Comparison of ENCODE assay signal across 1 cellular context in the genomic region with DNA sequence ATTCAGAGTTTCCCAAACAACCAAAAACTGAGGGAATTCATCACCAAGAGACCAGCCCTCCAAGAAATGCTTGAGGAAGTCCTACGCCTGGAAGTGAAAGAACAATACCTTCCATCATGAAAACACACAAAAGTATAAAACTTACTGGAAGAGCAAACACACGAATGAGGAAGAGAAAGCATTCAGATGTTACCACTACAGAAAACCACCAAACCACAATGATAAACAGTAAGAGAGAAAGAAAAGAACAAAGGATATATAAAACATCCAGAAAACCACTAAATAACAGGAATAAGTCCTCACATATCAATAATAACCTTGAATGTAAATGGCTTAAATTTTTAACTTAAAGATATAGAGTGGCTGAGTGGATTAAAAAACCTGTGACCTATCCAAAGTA.
TF ChIP-seq lines count a peak whose summit lies in the region.

No MANE protein-coding gene starts in this region.

TF ChIP-seq in GM12878, 131 proteins besides CTCF, POLR2A, EP300 and RAD21:
- TF ChIP-seq, protein P1, sequence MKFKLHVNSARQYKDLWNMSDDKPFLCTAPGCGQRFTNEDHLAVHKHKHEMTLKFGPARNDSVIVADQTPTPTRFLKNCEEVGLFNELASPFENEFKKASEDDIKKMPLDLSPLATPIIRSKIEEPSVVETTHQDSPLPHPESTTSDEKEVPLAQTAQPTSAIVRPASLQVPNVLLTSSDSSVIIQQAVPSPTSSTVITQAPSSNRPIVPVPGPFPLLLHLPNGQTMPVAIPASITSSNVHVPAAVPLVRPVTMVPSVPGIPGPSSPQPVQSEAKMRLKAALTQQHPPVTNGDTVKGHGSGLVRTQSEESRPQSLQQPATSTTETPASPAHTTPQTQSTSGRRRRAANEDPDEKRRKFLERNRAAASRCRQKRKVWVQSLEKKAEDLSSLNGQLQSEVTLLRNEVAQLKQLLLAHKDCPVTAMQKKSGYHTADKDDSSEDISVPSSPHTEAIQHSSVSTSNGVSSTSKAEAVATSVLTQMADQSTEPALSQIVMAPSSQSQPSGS (IDR thresholded peaks at IDR 0.05; ENCODE audit: low read length), result 0 out of 2 replicates have a peak, but pooled peaks have one; percentile 22
- TF ChIP-seq NR2F1 (conservative IDR thresholded peaks at IDR 0.05) (no peak), IKZF2 (IDR thresholded peaks at IDR 0.05) (peak; percentile 84 to 87), MTA2 (IDR thresholded peaks at IDR 0.05; ENCODE audit: low read depth) (peak; percentile 76), RAD51 (IDR thresholded peaks at IDR 0.05) (no peak), MTA3 (IDR thresholded peaks at IDR 0.05; ENCODE audit: borderline replicate concordance, low read length) (peak; percentile 56; the same call in 1 of the 2 replicates), ZNF207 (IDR thresholded peaks at IDR 0.05; ENCODE audit: borderline replicate concordance) (no peak), TBL1XR1 (IDR thresholded peaks at IDR 0.05; ENCODE audit: low read depth, low read length) (no peak), IKZF1 (conservative IDR thresholded peaks at IDR 0.05) (peak; percentile 56; the same call in 1 of the 2 replicates), SPI1 (IDR thresholded peaks at IDR 0.05; ENCODE audit: borderline replicate concordance, insufficient read depth, low read depth, low read length) (peak; percentile 71; the same call in 1 of the 2 replicates), RUNX3 (IDR thresholded peaks at IDR 0.05; ENCODE audit: low read length) (peak; percentile 96), NFIC (IDR thresholded peaks at IDR 0.05; ENCODE audit: low read depth, low read length) (peak; percentile 84), BCL11A (IDR thresholded peaks at IDR 0.05; ENCODE audit: low read depth, low read length) (no peak), CBFB (IDR thresholded peaks at IDR 0.05; ENCODE audit: low read depth) (peak; percentile 63; the same call in 1 of the 2 replicates), BHLHE40 (IDR thresholded peaks at IDR 0.05; ENCODE audit: borderline replicate concordance in 1 of 2, low read depth in 2 of 2, low read length in 1 of 2) (no peak), ZNF217 (IDR thresholded peaks at IDR 0.05) (no peak), CHD1 (IDR thresholded peaks at IDR 0.05; ENCODE audit: low read depth, low read length) (no peak)
- TF ChIP-seq, protein P2, sequence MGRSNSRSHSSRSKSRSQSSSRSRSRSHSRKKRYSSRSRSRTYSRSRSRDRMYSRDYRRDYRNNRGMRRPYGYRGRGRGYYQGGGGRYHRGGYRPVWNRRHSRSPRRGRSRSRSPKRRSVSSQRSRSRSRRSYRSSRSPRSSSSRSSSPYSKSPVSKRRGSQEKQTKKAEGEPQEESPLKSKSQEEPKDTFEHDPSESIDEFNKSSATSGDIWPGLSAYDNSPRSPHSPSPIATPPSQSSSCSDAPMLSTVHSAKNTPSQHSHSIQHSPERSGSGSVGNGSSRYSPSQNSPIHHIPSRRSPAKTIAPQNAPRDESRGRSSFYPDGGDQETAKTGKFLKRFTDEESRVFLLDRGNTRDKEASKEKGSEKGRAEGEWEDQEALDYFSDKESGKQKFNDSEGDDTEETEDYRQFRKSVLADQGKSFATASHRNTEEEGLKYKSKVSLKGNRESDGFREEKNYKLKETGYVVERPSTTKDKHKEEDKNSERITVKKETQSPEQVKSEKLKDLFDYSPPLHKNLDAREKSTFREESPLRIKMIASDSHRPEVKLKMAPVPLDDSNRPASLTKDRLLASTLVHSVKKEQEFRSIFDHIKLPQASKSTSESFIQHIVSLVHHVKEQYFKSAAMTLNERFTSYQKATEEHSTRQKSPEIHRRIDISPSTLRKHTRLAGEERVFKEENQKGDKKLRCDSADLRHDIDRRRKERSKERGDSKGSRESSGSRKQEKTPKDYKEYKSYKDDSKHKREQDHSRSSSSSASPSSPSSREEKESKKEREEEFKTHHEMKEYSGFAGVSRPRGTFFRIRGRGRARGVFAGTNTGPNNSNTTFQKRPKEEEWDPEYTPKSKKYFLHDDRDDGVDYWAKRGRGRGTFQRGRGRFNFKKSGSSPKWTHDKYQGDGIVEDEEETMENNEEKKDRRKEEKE (IDR thresholded peaks at IDR 0.05), result no peak
- TF ChIP-seq, protein P3, sequence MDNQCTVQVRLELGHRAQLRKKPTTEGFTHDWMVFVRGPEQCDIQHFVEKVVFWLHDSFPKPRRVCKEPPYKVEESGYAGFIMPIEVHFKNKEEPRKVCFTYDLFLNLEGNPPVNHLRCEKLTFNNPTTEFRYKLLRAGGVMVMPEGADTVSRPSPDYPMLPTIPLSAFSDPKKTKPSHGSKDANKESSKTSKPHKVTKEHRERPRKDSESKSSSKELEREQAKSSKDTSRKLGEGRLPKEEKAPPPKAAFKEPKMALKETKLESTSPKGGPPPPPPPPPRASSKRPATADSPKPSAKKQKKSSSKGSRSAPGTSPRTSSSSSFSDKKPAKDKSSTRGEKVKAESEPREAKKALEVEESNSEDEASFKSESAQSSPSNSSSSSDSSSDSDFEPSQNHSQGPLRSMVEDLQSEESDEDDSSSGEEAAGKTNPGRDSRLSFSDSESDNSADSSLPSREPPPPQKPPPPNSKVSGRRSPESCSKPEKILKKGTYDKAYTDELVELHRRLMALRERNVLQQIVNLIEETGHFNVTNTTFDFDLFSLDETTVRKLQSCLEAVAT (IDR thresholded peaks at IDR 0.05), result peak; percentile 77
- TF ChIP-seq, protein P4, sequence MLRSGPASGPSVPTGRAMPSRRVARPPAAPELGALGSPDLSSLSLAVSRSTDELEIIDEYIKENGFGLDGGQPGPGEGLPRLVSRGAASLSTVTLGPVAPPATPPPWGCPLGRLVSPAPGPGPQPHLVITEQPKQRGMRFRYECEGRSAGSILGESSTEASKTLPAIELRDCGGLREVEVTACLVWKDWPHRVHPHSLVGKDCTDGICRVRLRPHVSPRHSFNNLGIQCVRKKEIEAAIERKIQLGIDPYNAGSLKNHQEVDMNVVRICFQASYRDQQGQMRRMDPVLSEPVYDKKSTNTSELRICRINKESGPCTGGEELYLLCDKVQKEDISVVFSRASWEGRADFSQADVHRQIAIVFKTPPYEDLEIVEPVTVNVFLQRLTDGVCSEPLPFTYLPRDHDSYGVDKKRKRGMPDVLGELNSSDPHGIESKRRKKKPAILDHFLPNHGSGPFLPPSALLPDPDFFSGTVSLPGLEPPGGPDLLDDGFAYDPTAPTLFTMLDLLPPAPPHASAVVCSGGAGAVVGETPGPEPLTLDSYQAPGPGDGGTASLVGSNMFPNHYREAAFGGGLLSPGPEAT (IDR thresholded peaks at IDR 0.05; ENCODE audit: low read depth), result peak; percentile 49
- TF ChIP-seq, protein P5, sequence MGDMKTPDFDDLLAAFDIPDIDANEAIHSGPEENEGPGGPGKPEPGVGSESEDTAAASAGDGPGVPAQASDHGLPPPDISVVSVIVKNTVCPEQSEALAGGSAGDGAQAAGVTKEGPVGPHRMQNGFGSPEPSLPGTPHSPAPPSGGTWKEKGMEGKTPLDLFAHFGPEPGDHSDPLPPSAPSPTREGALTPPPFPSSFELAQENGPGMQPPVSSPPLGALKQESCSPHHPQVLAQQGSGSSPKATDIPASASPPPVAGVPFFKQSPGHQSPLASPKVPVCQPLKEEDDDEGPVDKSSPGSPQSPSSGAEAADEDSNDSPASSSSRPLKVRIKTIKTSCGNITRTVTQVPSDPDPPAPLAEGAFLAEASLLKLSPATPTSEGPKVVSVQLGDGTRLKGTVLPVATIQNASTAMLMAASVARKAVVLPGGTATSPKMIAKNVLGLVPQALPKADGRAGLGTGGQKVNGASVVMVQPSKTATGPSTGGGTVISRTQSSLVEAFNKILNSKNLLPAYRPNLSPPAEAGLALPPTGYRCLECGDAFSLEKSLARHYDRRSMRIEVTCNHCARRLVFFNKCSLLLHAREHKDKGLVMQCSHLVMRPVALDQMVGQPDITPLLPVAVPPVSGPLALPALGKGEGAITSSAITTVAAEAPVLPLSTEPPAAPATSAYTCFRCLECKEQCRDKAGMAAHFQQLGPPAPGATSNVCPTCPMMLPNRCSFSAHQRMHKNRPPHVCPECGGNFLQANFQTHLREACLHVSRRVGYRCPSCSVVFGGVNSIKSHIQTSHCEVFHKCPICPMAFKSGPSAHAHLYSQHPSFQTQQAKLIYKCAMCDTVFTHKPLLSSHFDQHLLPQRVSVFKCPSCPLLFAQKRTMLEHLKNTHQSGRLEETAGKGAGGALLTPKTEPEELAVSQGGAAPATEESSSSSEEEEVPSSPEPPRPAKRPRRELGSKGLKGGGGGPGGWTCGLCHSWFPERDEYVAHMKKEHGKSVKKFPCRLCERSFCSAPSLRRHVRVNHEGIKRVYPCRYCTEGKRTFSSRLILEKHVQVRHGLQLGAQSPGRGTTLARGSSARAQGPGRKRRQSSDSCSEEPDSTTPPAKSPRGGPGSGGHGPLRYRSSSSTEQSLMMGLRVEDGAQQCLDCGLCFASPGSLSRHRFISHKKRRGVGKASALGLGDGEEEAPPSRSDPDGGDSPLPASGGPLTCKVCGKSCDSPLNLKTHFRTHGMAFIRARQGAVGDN (IDR thresholded peaks at IDR 0.05), result no peak
TF ChIP-seq in GM12878: peak in this region for 11.
